In genomic region chr2:212842544-212843185, GRCh38 we compare ENCODE assay signal across 16 cellular contexts.
DNase-seq lines count a peak whose midpoint lies in the region; ATAC-seq and TF ChIP-seq lines count a peak whose summit lies in the region.
"Had no signal": no experiment of that assay in that cellular context is flagged by ENCODE, and none has a peak within 500 bp of the region (broad histone marks: within the 10 kb centered on the region; RNA-seq: fewer than 3 reads in every experiment).

No MANE protein-coding gene starts in this region.

- DNase-seq in MCF 10A (ENCODE audit: unreplicated experiment), result peak; percentile 31
- DNase-seq in breast epithelium (ENCODE audit: low spot score in 2 of 2), result no peak
- DNase-seq in fibroblast of peridontal ligament (ENCODE audit: extremely low read depth), result peak; percentile 73
- DNase-seq in smooth muscle cell (lab: John Stamatoyannopoulos, UW; ENCODE audit: unreplicated experiment), result no peak
- DNase-seq in activated gamma-delta T cell treated with Interleukin-2 at 50 U/mL for 16 hours, result no peak
- no peak for DNase-seq in CD4-positive, alpha-beta memory T cell
- DNase-seq in NCI-H82 (lab: John Stamatoyannopoulos, UW), result no peak
- DNase-seq: activated CD4-positive, alpha-beta memory T cell treated with anti-CD3 and anti-CD28 coated beads, Interleukin-2, amount 10 ng/mL, durations not matched to agents 7 days and 5 days; DMS153; NCI-H526 treated with DMSO at 0.1 percent for 48 hours; tibial artery had no signal

- no peaks in the 10 kb centered on the region for H4K20me1 ChIP-seq in smooth muscle cell (ENCODE audit: low read depth)

- H3K4me1 ChIP-seq in breast epithelium (no peaks in the 10 kb centered on the region), smooth muscle cell (ENCODE audit: low read depth) (no peaks in the 10 kb centered on the region)
- no peaks in the 10 kb centered on the region for H3K4me1 ChIP-seq in CD4-positive, alpha-beta memory T cell (ENCODE audit: insufficient read depth, low read length)
- H3K4me1 ChIP-seq: tibial artery had no signal

- 44% methylated on average over 2 of the region's 2 CpGs for WGBS in smooth muscle cell (ENCODE audit: low lambda C conversion rate)

- no peaks in the 10 kb centered on the region for H3K27me3 Mint-ChIP-seq in MCF 10A (ENCODE audit: insufficient read depth, unreplicated experiment)
- H3K27me3 Mint-ChIP-seq in CD4-positive, alpha-beta memory T cell, result no peaks in the 10 kb centered on the region
- H3K27me3 Mint-ChIP-seq: central memory CD8-positive, alpha-beta T cell had no signal

- CTCF ChIA-PET in MCF 10A (lab: Yijun Ruan, JAX), result interaction anchor here (0.9 to 1.9 kb wide), 3 partner anchors 65 to 400 kb away, joined by 3 to 6 read pairs (median 6); no protein-coding TSS in a partner anchor
- CTCF ChIA-PET in CD4-positive, alpha-beta memory T cell (lab: Charles Lee; ENCODE audit: partially characterized antibody), result no interaction called here

- intact Hi-C loops in MCF 10A (cut with micrococcal nuclease), result no loop called here
- intact Hi-C loops in breast epithelium (cut with DNase I; ENCODE audit: low total_unique reads), result no loop called here
- intact Hi-C loops in CD4-positive, alpha-beta memory T cell (cut with micrococcal nuclease), result no loop called here

- TF ChIP-seq CTCF in MCF 10A (IDR thresholded peaks at IDR 0.05; ENCODE audit: unreplicated experiment) (no peak), breast epithelium (IDR thresholded peaks at IDR 0.05) (no peak), smooth muscle cell (IDR thresholded peaks at IDR 0.05; ENCODE audit: borderline replicate concordance, insufficient read depth, poor library complexity, severe bottlenecking) (no peak)

- H3K4me3 Mint-ChIP-seq in MCF 10A (ENCODE audit: unreplicated experiment), result no peak overlapping the region
- no peak overlapping the region for H3K4me3 Mint-ChIP-seq in CD4-positive, alpha-beta memory T cell
- H3K4me3 Mint-ChIP-seq: activated CD4-positive, alpha-beta memory T cell treated with anti-CD3 and anti-CD28 coated beads, Interleukin-2, amount 10 ng/mL, durations not matched to agents 7 days and 5 days; central memory CD8-positive, alpha-beta T cell; IgD-negative memory B cell had no signal

- no peaks in the 10 kb centered on the region for H3K9me3 Mint-ChIP-seq in MCF 10A (ENCODE audit: unreplicated experiment)
- peaks cover 0 to 7% (median 0%) of the 10 kb centered on the region in 8 donors for H3K9me3 Mint-ChIP-seq in CD4-positive, alpha-beta memory T cell

- H3K9me3 ChIP-seq in breast epithelium (no peaks in the 10 kb centered on the region), smooth muscle cell (replicated peaks; ENCODE audit: low read depth) (no peaks in the 10 kb centered on the region)
- no peaks in the 10 kb centered on the region for H3K9me3 ChIP-seq in CD4-positive, alpha-beta memory T cell (ENCODE audit: control insufficient read depth in 1 of 2, low read length in 2 of 2)
- H3K9me3 ChIP-seq: tibial artery had no signal

- no peak overlapping the region for H3K9ac ChIP-seq in smooth muscle cell (ENCODE audit: low read depth)

- H3K79me2 ChIP-seq in smooth muscle cell (ENCODE audit: low read depth), result no peaks in the 10 kb centered on the region

- H3K4me2 ChIP-seq in smooth muscle cell, result peak overlapping the region; percentile 19

- no peak overlapping the region for H3K27ac ChIP-seq in breast epithelium
- H3K27ac ChIP-seq in smooth muscle cell (ENCODE audit: low read depth), result peak overlapping the region; percentile 89
- no peak overlapping the region for H3K27ac ChIP-seq in CD4-positive, alpha-beta memory T cell (ENCODE audit: low read depth, low read length)
- H3K27ac ChIP-seq: 22Rv1, tibial artery had no signal

- H3K27me3 ChIP-seq in breast epithelium, result no peaks in the 10 kb centered on the region
- H3K27me3 ChIP-seq in smooth muscle cell (ENCODE audit: low read depth), result no peaks in the 10 kb centered on the region
- no peaks in the 10 kb centered on the region for H3K27me3 ChIP-seq in CD4-positive, alpha-beta memory T cell (ENCODE audit: insufficient read depth, low read length)
- H3K27me3 ChIP-seq: tibial artery had no signal

- H3K36me3 ChIP-seq in breast epithelium (no peaks in the 10 kb centered on the region), smooth muscle cell (ENCODE audit: low read depth) (no peaks in the 10 kb centered on the region)
- no peaks in the 10 kb centered on the region for H3K36me3 ChIP-seq in CD4-positive, alpha-beta memory T cell (ENCODE audit: insufficient read depth, low read length)
- H3K36me3 ChIP-seq: tibial artery had no signal

- BruUV-seq in MCF 10A (replicated peaks; lab: Mats Ljungman, UMichigan), result TSS peak; percentile 52

- POLR2A ChIA-PET in MCF 10A (lab: Yijun Ruan, JAX), result interaction anchor here (0.7 to 2.0 kb wide), 7 partner anchors 31 to 310 kb away, joined by 3 to 8 read pairs (median 5); partner anchors contain the start of gene IKZF2
- POLR2A ChIA-PET in CD4-positive, alpha-beta memory T cell (lab: Charles Lee; ENCODE audit: partially characterized antibody), result no interaction called here

- H3K4me3 ChIP-seq in breast epithelium (no peak overlapping the region), smooth muscle cell (no peak overlapping the region)
- H3K4me3 ChIP-seq in CD4-positive, alpha-beta memory T cell (ENCODE audit: low read length in 2 of 2), result no peak overlapping the region
- H3K4me3 ChIP-seq: tibial artery had no signal

- no peaks in the 10 kb centered on the region for H3F3A ChIP-seq in smooth muscle cell (ENCODE audit: low read depth)

- no peak overlapping the region for H2AFZ ChIP-seq in smooth muscle cell (ENCODE audit: low read depth)

- H3K27ac Mint-ChIP-seq in MCF 10A (ENCODE audit: low read depth, unreplicated experiment), result peak overlapping the region; percentile 87
- no peak overlapping the region for H3K27ac Mint-ChIP-seq in CD4-positive, alpha-beta memory T cell
- H3K27ac Mint-ChIP-seq: activated CD4-positive, alpha-beta memory T cell treated with anti-CD3 and anti-CD28 coated beads, Interleukin-2, amount 10 ng/mL, durations not matched to agents 7 days and 5 days; activated T-helper 2 cell treated with anti-CD3 and anti-CD28 coated beads, Interferon-gamma antibody, Interleukin-2, Interleukin-4, amounts not matched to agents 10 μg/mL and 5 μg/mL and 100 μg/mL, durations not matched to agents 14 hours and 24 hours and 36 hours; IgD-negative memory B cell had no signal

- H3K4me1 Mint-ChIP-seq in MCF 10A (ENCODE audit: insufficient read depth, unreplicated experiment), result peaks cover 36% of the 10 kb centered on the region
- H3K4me1 Mint-ChIP-seq in CD4-positive, alpha-beta memory T cell, result no peaks in the 10 kb centered on the region
- H3K4me1 Mint-ChIP-seq: central memory CD8-positive, alpha-beta T cell; IgD-negative memory B cell had no signal

- TF ChIP-seq POLR2A in breast epithelium (IDR thresholded peaks at IDR 0.05), result no peak

- no peaks in the 10 kb centered on the region for H3K36me3 Mint-ChIP-seq in MCF 10A (ENCODE audit: insufficient read depth, unreplicated experiment)
- H3K36me3 Mint-ChIP-seq in CD4-positive, alpha-beta memory T cell, result no peaks in the 10 kb centered on the region
- H3K36me3 Mint-ChIP-seq: IgD-negative memory B cell had no signal

- peak; percentile 81 for ATAC-seq in SK-N-SH treated with all-trans-retinoic acid at 6 μM for 48 hours

TF ChIP-seq in SK-N-SH treated with all-trans-retinoic acid at 6 μM for 48 hours, 23 proteins besides CTCF, POLR2A, EP300 and RAD21 (continues in another document):
- no peak for TF ChIP-seq ZNF70 (CRISPR knock-in tag; IDR thresholded peaks at IDR 0.05)
- TF ChIP-seq ESRRG (CRISPR knock-in tag; IDR thresholded peaks at IDR 0.05), result no peak
- no peak for TF ChIP-seq BACH2 (CRISPR knock-in tag; IDR thresholded peaks at IDR 0.05; ENCODE audit: borderline replicate concordance)
- TF ChIP-seq TOX (CRISPR knock-in tag; IDR thresholded peaks at IDR 0.05; ENCODE audit: borderline replicate concordance), result no peak
- no peak for TF ChIP-seq CREB5 (CRISPR knock-in tag; IDR thresholded peaks at IDR 0.05; ENCODE audit: low read depth)
- no peak for TF ChIP-seq PPARA (CRISPR knock-in tag; IDR thresholded peaks at IDR 0.05; ENCODE audit: borderline replicate concordance)
- TF ChIP-seq GLIS3 (CRISPR knock-in tag; IDR thresholded peaks at IDR 0.05), result no peak
- TF ChIP-seq CSDC2 (CRISPR knock-in tag; IDR thresholded peaks at IDR 0.05), result no peak
- TF ChIP-seq, protein P1, sequence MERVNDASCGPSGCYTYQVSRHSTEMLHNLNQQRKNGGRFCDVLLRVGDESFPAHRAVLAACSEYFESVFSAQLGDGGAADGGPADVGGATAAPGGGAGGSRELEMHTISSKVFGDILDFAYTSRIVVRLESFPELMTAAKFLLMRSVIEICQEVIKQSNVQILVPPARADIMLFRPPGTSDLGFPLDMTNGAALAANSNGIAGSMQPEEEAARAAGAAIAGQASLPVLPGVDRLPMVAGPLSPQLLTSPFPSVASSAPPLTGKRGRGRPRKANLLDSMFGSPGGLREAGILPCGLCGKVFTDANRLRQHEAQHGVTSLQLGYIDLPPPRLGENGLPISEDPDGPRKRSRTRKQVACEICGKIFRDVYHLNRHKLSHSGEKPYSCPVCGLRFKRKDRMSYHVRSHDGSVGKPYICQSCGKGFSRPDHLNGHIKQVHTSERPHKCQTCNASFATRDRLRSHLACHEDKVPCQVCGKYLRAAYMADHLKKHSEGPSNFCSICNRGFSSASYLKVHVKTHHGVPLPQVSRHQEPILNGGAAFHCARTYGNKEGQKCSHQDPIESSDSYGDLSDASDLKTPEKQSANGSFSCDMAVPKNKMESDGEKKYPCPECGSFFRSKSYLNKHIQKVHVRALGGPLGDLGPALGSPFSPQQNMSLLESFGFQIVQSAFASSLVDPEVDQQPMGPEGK (CRISPR knock-in tag; IDR thresholded peaks at IDR 0.05; ENCODE audit: borderline replicate concordance), result no peak
- no peak for TF ChIP-seq RARB (CRISPR knock-in tag; IDR thresholded peaks at IDR 0.05)
- no peak for TF ChIP-seq ZNF8 (CRISPR knock-in tag; IDR thresholded peaks at IDR 0.05)

Comparison
In these comparisons a context has a peak if more than half of its experiments do, and no peak if none do; other contexts are left out.
1. DNase-seq: peak in MCF 10A (single experiment) and fibroblast of peridontal ligament (single experiment); none in breast epithelium (0 of 2), smooth muscle cell (single experiment), activated gamma-delta T cell treated with Interleukin-2 at 50 U/mL for 16 hours (single experiment), CD4-positive, alpha-beta memory T cell (0 of 5) and NCI-H82 (single experiment).